ENCODE assay signal across 18 cellular contexts in genomic region chr10:127275793-127276415, GRCh38.
"Had no signal": no experiment of that assay in that cellular context is flagged by ENCODE, and none has a peak within 500 bp of the region (broad histone marks: within the 10 kb centered on the region; RNA-seq: fewer than 3 reads in every experiment).

No MANE protein-coding gene starts in this region.

- H3K4me3 Mint-ChIP-seq: activated B cell treated with CpG ODN at 0.5 μM for 24 hours; activated CD8-positive, alpha-beta T cell treated with anti-CD3 and anti-CD28 coated beads for 36 hours; natural killer cell; T-helper 2 cell treated with Interferon-gamma antibody and Interleukin-4, amounts not matched to agents 5 μg/mL and 100 μg/mL, for 36 hours had no signal

- FAIRE-seq: small intestine had no signal

- H3K4me1 Mint-ChIP-seq: activated B cell treated with CpG ODN at 0.5 μM for 24 hours had no signal

- ATAC-seq: activated CD8-positive, alpha-beta T cell treated with anti-CD3 and anti-CD28 coated beads for 36 hours; activated naive CD4-positive, alpha-beta T cell treated with anti-CD3 and anti-CD28 coated beads, Interleukin-2, amount 50 U/mL, for 72 hours; gastroesophageal sphincter; left lobe of liver; natural killer cell; right cardiac atrium had no signal

- H3K27ac Mint-ChIP-seq: activated B cell treated with CpG ODN at 0.5 μM for 24 hours; activated CD8-positive, alpha-beta T cell treated with anti-CD3 and anti-CD28 coated beads for 36 hours; activated naive CD4-positive, alpha-beta T cell treated with anti-CD3 and anti-CD28 coated beads, Interleukin-2, amount 50 U/mL, for 72 hours; natural killer cell; T-helper 2 cell treated with Interferon-gamma antibody and Interleukin-4, amounts not matched to agents 5 μg/mL and 100 μg/mL, for 36 hours had no signal

- DNase-seq: activated B cell treated with CpG ODN at 0.5 μM for 24 hours; activated CD4-positive, alpha-beta T cell treated with anti-CD3 and anti-CD28 coated beads for 48 hours; activated CD8-positive, alpha-beta memory T cell treated with anti-CD3 and anti-CD28 coated beads, Interleukin-2, amount 50 U/mL, for 4 hours; activated CD8-positive, alpha-beta T cell treated with anti-CD3 and anti-CD28 coated beads for 36 hours; activated gamma-delta T cell; activated T-cell treated with anti-CD3 and anti-CD28 coated beads, Interleukin-2, amount 50 U/mL, for 48 hours; mammary epithelial cell; natural killer cell; right cardiac atrium; small intestine; stimulated activated CD4-positive, alpha-beta T cell treated with anti-CD3 and anti-CD28 coated beads, Interleukin-4, amount 100 ng/mL, for 24 hours; stimulated activated naive CD4-positive, alpha-beta T cell; substantia nigra; trophoblast cell had no signal

- H3K27me3 Mint-ChIP-seq: activated B cell treated with CpG ODN at 0.5 μM for 24 hours had no signal

- H3K9me3 Mint-ChIP-seq: activated B cell treated with CpG ODN at 0.5 μM for 24 hours; activated CD8-positive, alpha-beta T cell treated with anti-CD3 and anti-CD28 coated beads for 36 hours; activated naive CD4-positive, alpha-beta T cell treated with anti-CD3 and anti-CD28 coated beads, Interleukin-2, amount 50 U/mL, for 72 hours; natural killer cell; T-helper 2 cell treated with Interferon-gamma antibody and Interleukin-4, amounts not matched to agents 5 μg/mL and 100 μg/mL, for 36 hours had no signal

- H3K36me3 Mint-ChIP-seq: activated naive CD4-positive, alpha-beta T cell treated with anti-CD3 and anti-CD28 coated beads, Interleukin-2, amount 50 U/mL, for 72 hours; natural killer cell had no signal
